ENCODE assay signal across 9 cellular contexts in genomic region chr1:32349211-32349708, GRCh38. TPM values are rescaled to one million over a fixed set of nuclear protein-coding genes. Genes with fewer than 3 reads are reported as not detected.
DNase-seq lines count a peak whose midpoint lies in the region; ATAC-seq, FAIRE-seq and TF ChIP-seq lines count a peak whose summit lies in the region.
"Had no signal": no experiment of that assay in that cellular context is flagged by ENCODE, and none has a peak within 500 bp of the region (broad histone marks: within the 10 kb centered on the region; RNA-seq: fewer than 3 reads in every experiment).

No MANE protein-coding gene starts in this region.

- no peak for TF ChIP-seq RAD21 in HepG2 (CRISPR knock-in tag; IDR thresholded peaks at IDR 0.05)

- H3K9ac ChIP-seq in HepG2 (ENCODE audit: insufficient read depth, low read depth, low read length) = peak overlapping the region; percentile 19

- CTCF ChIA-PET in HepG2 (lab: Yijun Ruan, JAX; ENCODE audit: low intra/inter-chr PET ratio, low total read pairs) = no interaction called here

- TF ChIP-seq EP300 in HepG2 (IDR thresholded peaks at IDR 0.05; ENCODE audit: low read depth in 2 of 2, low read length in 2 of 2) (no peak), HepG2 (CRISPR knock-in tag; IDR thresholded peaks at IDR 0.05; ENCODE audit: borderline replicate concordance) (no peak)

- H3K9me3 ChIP-seq in HepG2 (ENCODE audit: low read length) = no peaks in the 10 kb centered on the region
- no peaks in the 10 kb centered on the region for H3K9me3 ChIP-seq in small intestine (ENCODE audit: control insufficient read depth, low read depth)

- intact Hi-C loops in HepG2 (cut with micrococcal nuclease; ENCODE audit: unreplicated experiment) = no loop called here

- H3K27me3 ChIP-seq in HepG2 (ENCODE audit: control insufficient read depth in 1 of 2, insufficient read depth in 2 of 2, low read length in 2 of 2) (no peaks in the 10 kb centered on the region), small intestine (ENCODE audit: control insufficient read depth in 2 of 2, insufficient read depth in 2 of 2, low read length in 2 of 2) (no peaks in the 10 kb centered on the region)

- POLR2A ChIA-PET in HepG2 (lab: Yijun Ruan, JAX) = interaction anchor here (10.1 kb wide), 1 partner anchor 11 kb away, joined by 222 read pairs; the partner anchor contains the start of gene MARCKSL1

- WGBS in HepG2 (ENCODE audit: low lambda C conversion rate) = 24% methylated on average over 5 of the region's 8 CpGs
- 53 to 73% (median 65%) methylated on average over 8 of the region's 8 CpGs for WGBS in small intestine, 3 donors

- peaks cover 86% of the 10 kb centered on the region for H3K4me1 ChIP-seq in HepG2 (ENCODE audit: insufficient read depth, low read length)
- H3K4me1 ChIP-seq in small intestine (ENCODE audit: control insufficient read depth in 2 of 2, insufficient read depth in 1 of 2, low read depth in 1 of 2, low read length in 1 of 2) = peaks cover 4 to 9% of the 10 kb centered on the region in 2 donors

- peak; percentile 34 for FAIRE-seq in HepG2 (lab: Jason Lieb, UNC)
- no peak for FAIRE-seq in small intestine (lab: Jason Lieb, UNC)

- in situ Hi-C loops in HepG2 (cut with HindIII; ENCODE audit: extremely low pct_ligation_motif_present, low pct_unique_long_range_greater_than_20kb) = no loop called here

- DNase-seq in AML-193 (lab: John Stamatoyannopoulos, UW) (peak; percentile 67 to 76), KG1 (lab: John Stamatoyannopoulos, UW) (peak; percentile 31), brain pericyte (ENCODE audit: low read depth, low spot score) (peak; percentile 81), HepG2 (ENCODE audit: low spot score) (peak; percentile 74), superior temporal gyrus (ENCODE audit: extremely low spot score) (no peak), small intestine (no peak)
- DNase-seq: activated CD4-positive, CD25-positive, alpha-beta regulatory T cell had no signal

- H3K36me3 ChIP-seq in HepG2 (replicated peaks in 1 of 2; ENCODE audit: control insufficient read depth in 1 of 2, insufficient read depth in 2 of 2, low read length in 2 of 2) (no peaks in the 10 kb centered on the region), small intestine (ENCODE audit: control insufficient read depth in 2 of 2, insufficient read depth in 2 of 2, low read length in 2 of 2) (no peaks in the 10 kb centered on the region)

- H2AFZ ChIP-seq in HepG2 (ENCODE audit: low read length) = no peak overlapping the region

- ATAC-seq in HepG2 = peak; percentile 10
- no peak for ATAC-seq in HG02588 (IDR thresholded peaks at IDR 0.05; ENCODE audit: unreplicated experiment)
- no peak for ATAC-seq in HG03432 (IDR thresholded peaks at IDR 0.05; ENCODE audit: unreplicated experiment)

- no peaks in the 10 kb centered on the region for H3K79me2 ChIP-seq in HepG2 (ENCODE audit: insufficient read depth, low read length)

- no peaks in the 10 kb centered on the region for H4K20me1 ChIP-seq in HepG2 (ENCODE audit: insufficient read depth, low read length)

- no peak for TF ChIP-seq CTCF in HepG2 (CRISPR knock-in tag; IDR thresholded peaks at IDR 0.05)

- peak overlapping the region; percentile 47 for H3K4me2 ChIP-seq in HepG2 (ENCODE audit: low read depth, low read length)

- H3K4me3 ChIP-seq in HepG2 (replicated peaks in 1 of 3; ENCODE audit: insufficient read depth in 1 of 3, low read depth in 2 of 3, low read length in 3 of 3) = no peak overlapping the region
- no peak overlapping the region for H3K4me3 ChIP-seq in small intestine (ENCODE audit: low read depth in 1 of 2, low read length in 2 of 2)

- no peak for TF ChIP-seq POLR2A in HepG2 (IDR thresholded peaks at IDR 0.05; ENCODE audit: insufficient read depth in 1 of 2, low read depth in 2 of 2, low read length in 2 of 2)

- peak overlapping the region; percentile 92 for H3K27ac ChIP-seq in HepG2 (ENCODE audit: extremely low read length, insufficient read depth, low read length)
- H3K27ac ChIP-seq in small intestine (ENCODE audit: low read depth in 1 of 2, low read length in 1 of 2) = peak overlapping the region in 1 of 2 donors; percentile 2

- TSS peak; percentile 41 for BruUV-seq in HepG2 (replicated peaks; lab: Mats Ljungman, UMichigan)

RNA-seq across cellular contexts. Expression of gene FAM229A, which starts 13.0 kb away (rescaled TPM):
- total RNA-seq in HepG2 (2016; rRNA removed; fragmentation: Illumina TruSeq; extraction: Trizol) = 0.31 and 3.2 TPM in 2 replicates
- 0.71 TPM in 1 of 2 replicates, not detected in the other for total RNA-seq in HepG2 (2016; cell fraction: cytosol; rRNA removed; fragmentation: Illumina TruSeq; extraction: Trizol; ENCODE audit: low read depth)
- 0.46 and 3.1 TPM in 2 replicates for total RNA-seq in HepG2 (2016; cell fraction: insoluble cytoplasmic fraction; rRNA removed; fragmentation: Illumina TruSeq; extraction: Trizol)
- total RNA-seq in HepG2 (2016; cell fraction: membrane; rRNA removed; fragmentation: Illumina TruSeq; extraction: Trizol) = 0.12 and 0.65 TPM in 2 replicates
- 3.2 and 5.0 TPM in 2 replicates for total RNA-seq in HepG2 (2016; cell fraction: nucleus; rRNA removed; fragmentation: Illumina TruSeq; extraction: Trizol)
- 17.6 and 21.8 TPM in 2 replicates for polyA plus RNA-seq in HepG2 (2011; rRNA removed)
- 2.4 and 5.1 TPM in 2 replicates for polyA plus RNA-seq in HepG2 (2011; cell fraction: cytosol; rRNA removed)
- polyA plus RNA-seq in HepG2 (2011; cell fraction: nucleus; rRNA removed) = 142 and 179 TPM in 2 replicates
- 7.7 and 16.0 TPM in 2 replicates for polyA plus RNA-seq in HepG2 (2012)
- polyA plus RNA-seq in HepG2 (2016; cell fraction: cytosol; fragmentation: Illumina TruSeq; extraction: Trizol; ENCODE audit: low read depth) = 0.22 and 0.24 TPM in 2 replicates
- 0.81 and 0.98 TPM in 2 replicates for polyA plus RNA-seq in HepG2 (2016; cell fraction: insoluble cytoplasmic fraction; fragmentation: Illumina TruSeq; extraction: Trizol; ENCODE audit: low read depth)
- polyA plus RNA-seq in HepG2 (2016; cell fraction: membrane; fragmentation: Illumina TruSeq; extraction: Trizol; ENCODE audit: low read depth) = 0.13 and 0.55 TPM in 2 replicates
- polyA plus RNA-seq in HepG2 (2016; cell fraction: nucleus; fragmentation: Illumina TruSeq; extraction: Trizol; ENCODE audit: insufficient read depth, low read depth) = 26.3 and 28.4 TPM in 2 replicates
- polyA minus RNA-seq in HepG2 (2011; rRNA and poly(A)+ RNA removed; ENCODE audit: low replicate concordance) = 6.1 and 8.3 TPM in 2 replicates
- 1.3 and 1.8 TPM in 2 replicates for polyA minus RNA-seq in HepG2 (2011; cell fraction: cytosol; rRNA and poly(A)+ RNA removed)
- 16.6 and 17.9 TPM in 2 replicates for polyA minus RNA-seq in HepG2 (2011; cell fraction: nucleus; rRNA and poly(A)+ RNA removed)
- polyA plus RNA-seq in small intestine = 10 to 100 TPM in 2 of 3 donors, 1 to 10 TPM in 1; 4.9 to 69.8 (median 44.9) TPM

RNA-seq across cellular contexts. Expression of gene TSSK3, which starts 13.1 kb away (rescaled TPM):
- 0.62 and 1.0 TPM in 2 replicates for total RNA-seq in HepG2 (2016; rRNA removed; fragmentation: Illumina TruSeq; extraction: Trizol)
- not detected in 2 replicates for total RNA-seq in HepG2 (2016; cell fraction: cytosol; rRNA removed; fragmentation: Illumina TruSeq; extraction: Trizol; ENCODE audit: low read depth)
- 2.0 TPM in 1 of 2 replicates, not detected in the other for total RNA-seq in HepG2 (2016; cell fraction: insoluble cytoplasmic fraction; rRNA removed; fragmentation: Illumina TruSeq; extraction: Trizol)
- total RNA-seq in HepG2 (2016; cell fraction: membrane; rRNA removed; fragmentation: Illumina TruSeq; extraction: Trizol) = 0.53 TPM in 1 of 2 replicates, not detected in the other
- total RNA-seq in HepG2 (2016; cell fraction: nucleus; rRNA removed; fragmentation: Illumina TruSeq; extraction: Trizol) = 0.85 and 3.2 TPM in 2 replicates
- polyA plus RNA-seq in HepG2 (2011; rRNA removed) (1.1 and 2.0 TPM in 2 replicates), small intestine (under 1 TPM in 2 of 3 donors, not detected in 1; 0.45 to 0.48 TPM)
- polyA plus RNA-seq in HepG2 (2011; cell fraction: cytosol; rRNA removed) = 0.31 and 0.35 TPM in 2 replicates
- polyA plus RNA-seq in HepG2 (2011; cell fraction: nucleus; rRNA removed) = 5.2 and 6.5 TPM in 2 replicates
- polyA plus RNA-seq in HepG2 (2012) = 5.4 and 6.5 TPM in 2 replicates
- polyA plus RNA-seq in HepG2 (2016; cell fraction: cytosol; fragmentation: Illumina TruSeq; extraction: Trizol; ENCODE audit: low read depth) = not detected in 2 replicates
- polyA plus RNA-seq in HepG2 (2016; cell fraction: insoluble cytoplasmic fraction; fragmentation: Illumina TruSeq; extraction: Trizol; ENCODE audit: low read depth) = 0.23 TPM in 1 of 2 replicates, not detected in the other
- polyA plus RNA-seq in HepG2 (2016; cell fraction: membrane; fragmentation: Illumina TruSeq; extraction: Trizol; ENCODE audit: low read depth) = 0.43 TPM in 1 of 2 replicates, not detected in the other
- polyA plus RNA-seq in HepG2 (2016; cell fraction: nucleus; fragmentation: Illumina TruSeq; extraction: Trizol; ENCODE audit: insufficient read depth, low read depth) = 3.9 TPM in 2 replicates
- 1.1 and 2.7 TPM in 2 replicates for polyA minus RNA-seq in HepG2 (2011; rRNA and poly(A)+ RNA removed; ENCODE audit: low replicate concordance)
- polyA minus RNA-seq in HepG2 (2011; cell fraction: cytosol; rRNA and poly(A)+ RNA removed) = not detected in 2 replicates
- polyA minus RNA-seq in HepG2 (2011; cell fraction: nucleus; rRNA and poly(A)+ RNA removed) = 2.3 and 3.6 TPM in 2 replicates

RNA-seq across cellular contexts. Expression of gene MARCKSL1, which starts 13.2 kb away (rescaled TPM):
- total RNA-seq in HepG2 (2016; rRNA removed; fragmentation: Illumina TruSeq; extraction: Trizol) = 81.9 and 85.1 TPM in 2 replicates
- total RNA-seq in HepG2 (2016; cell fraction: cytosol; rRNA removed; fragmentation: Illumina TruSeq; extraction: Trizol; ENCODE audit: low read depth) = 39.3 and 48.2 TPM in 2 replicates
- total RNA-seq in HepG2 (2016; cell fraction: insoluble cytoplasmic fraction; rRNA removed; fragmentation: Illumina TruSeq; extraction: Trizol) = 79.9 and 80.4 TPM in 2 replicates
- 99.4 and 121 TPM in 2 replicates for total RNA-seq in HepG2 (2016; cell fraction: membrane; rRNA removed; fragmentation: Illumina TruSeq; extraction: Trizol)
- total RNA-seq in HepG2 (2016; cell fraction: nucleus; rRNA removed; fragmentation: Illumina TruSeq; extraction: Trizol) = 41.2 and 48.0 TPM in 2 replicates
- polyA plus RNA-seq in HepG2 (2011; rRNA removed) (134 and 155 TPM in 2 replicates), small intestine (100 to 1,000 TPM in 1 of 3 donors, 10 to 100 TPM in 2; 55.9 to 132 (median 56.7) TPM)
- 175 and 198 TPM in 2 replicates for polyA plus RNA-seq in HepG2 (2011; cell fraction: cytosol; rRNA removed)
- 42.9 and 54.2 TPM in 2 replicates for polyA plus RNA-seq in HepG2 (2011; cell fraction: nucleus; rRNA removed)
- 93.4 and 110 TPM in 2 replicates for polyA plus RNA-seq in HepG2 (2012)
- polyA plus RNA-seq in HepG2 (2016; cell fraction: cytosol; fragmentation: Illumina TruSeq; extraction: Trizol; ENCODE audit: low read depth) = 130 and 155 TPM in 2 replicates
- 249 and 301 TPM in 2 replicates for polyA plus RNA-seq in HepG2 (2016; cell fraction: insoluble cytoplasmic fraction; fragmentation: Illumina TruSeq; extraction: Trizol; ENCODE audit: low read depth)
- polyA plus RNA-seq in HepG2 (2016; cell fraction: membrane; fragmentation: Illumina TruSeq; extraction: Trizol; ENCODE audit: low read depth) = 253 and 267 TPM in 2 replicates
- polyA plus RNA-seq in HepG2 (2016; cell fraction: nucleus; fragmentation: Illumina TruSeq; extraction: Trizol; ENCODE audit: insufficient read depth, low read depth) = 142 and 146 TPM in 2 replicates
- 31.7 and 183 TPM in 2 replicates for polyA minus RNA-seq in HepG2 (2011; rRNA and poly(A)+ RNA removed; ENCODE audit: low replicate concordance)
- 56.3 and 59.3 TPM in 2 replicates for polyA minus RNA-seq in HepG2 (2011; cell fraction: cytosol; rRNA and poly(A)+ RNA removed)
- polyA minus RNA-seq in HepG2 (2011; cell fraction: nucleus; rRNA and poly(A)+ RNA removed) = 34.6 and 44.4 TPM in 2 replicates

RNA-seq across cellular contexts. Expression of gene BSDC1, which starts 45.0 kb away (rescaled TPM):
- total RNA-seq in HepG2 (2016; rRNA removed; fragmentation: Illumina TruSeq; extraction: Trizol) = 33.2 and 40.3 TPM in 2 replicates
- total RNA-seq in HepG2 (2016; cell fraction: cytosol; rRNA removed; fragmentation: Illumina TruSeq; extraction: Trizol; ENCODE audit: low read depth) = 10.7 and 10.9 TPM in 2 replicates
- total RNA-seq in HepG2 (2016; cell fraction: insoluble cytoplasmic fraction; rRNA removed; fragmentation: Illumina TruSeq; extraction: Trizol) = 35.8 and 41.1 TPM in 2 replicates
- total RNA-seq in HepG2 (2016; cell fraction: membrane; rRNA removed; fragmentation: Illumina TruSeq; extraction: Trizol) = 15.7 and 16.3 TPM in 2 replicates
- 35.4 and 45.5 TPM in 2 replicates for total RNA-seq in HepG2 (2016; cell fraction: nucleus; rRNA removed; fragmentation: Illumina TruSeq; extraction: Trizol)
- 64.2 and 81.8 TPM in 2 replicates for polyA plus RNA-seq in HepG2 (2011; rRNA removed)
- 39.7 and 41.1 TPM in 2 replicates for polyA plus RNA-seq in HepG2 (2011; cell fraction: cytosol; rRNA removed)
- 145 and 160 TPM in 2 replicates for polyA plus RNA-seq in HepG2 (2011; cell fraction: nucleus; rRNA removed)
- 41.1 and 50.3 TPM in 2 replicates for polyA plus RNA-seq in HepG2 (2012)
- polyA plus RNA-seq in HepG2 (2016; cell fraction: cytosol; fragmentation: Illumina TruSeq; extraction: Trizol; ENCODE audit: low read depth) = 2.1 and 2.8 TPM in 2 replicates
- 28.1 and 29.2 TPM in 2 replicates for polyA plus RNA-seq in HepG2 (2016; cell fraction: insoluble cytoplasmic fraction; fragmentation: Illumina TruSeq; extraction: Trizol; ENCODE audit: low read depth)
- polyA plus RNA-seq in HepG2 (2016; cell fraction: membrane; fragmentation: Illumina TruSeq; extraction: Trizol; ENCODE audit: low read depth) = 5.8 and 6.2 TPM in 2 replicates
- 54.5 and 62.2 TPM in 2 replicates for polyA plus RNA-seq in HepG2 (2016; cell fraction: nucleus; fragmentation: Illumina TruSeq; extraction: Trizol; ENCODE audit: insufficient read depth, low read depth)
- 42.3 and 46.5 TPM in 2 replicates for polyA minus RNA-seq in HepG2 (2011; rRNA and poly(A)+ RNA removed; ENCODE audit: low replicate concordance)
- polyA minus RNA-seq in HepG2 (2011; cell fraction: cytosol; rRNA and poly(A)+ RNA removed) = 22.8 and 24.4 TPM in 2 replicates
- polyA minus RNA-seq in HepG2 (2011; cell fraction: nucleus; rRNA and poly(A)+ RNA removed) = 68.5 and 83.3 TPM in 2 replicates
- polyA plus RNA-seq in small intestine = 10 to 100 TPM; 38.5 to 39.7 (median 39.1) TPM

RNA-seq across cellular contexts. Expression of gene HDAC1, which starts 57.4 kb away (rescaled TPM):
- total RNA-seq in HepG2 (2016; rRNA removed; fragmentation: Illumina TruSeq; extraction: Trizol) = 93.5 and 109 TPM in 2 replicates
- total RNA-seq in HepG2 (2016; cell fraction: cytosol; rRNA removed; fragmentation: Illumina TruSeq; extraction: Trizol; ENCODE audit: low read depth) = 18.6 and 19.6 TPM in 2 replicates
- 97.8 and 111 TPM in 2 replicates for total RNA-seq in HepG2 (2016; cell fraction: insoluble cytoplasmic fraction; rRNA removed; fragmentation: Illumina TruSeq; extraction: Trizol)
- total RNA-seq in HepG2 (2016; cell fraction: membrane; rRNA removed; fragmentation: Illumina TruSeq; extraction: Trizol) = 26.5 and 28.5 TPM in 2 replicates
- total RNA-seq in HepG2 (2016; cell fraction: nucleus; rRNA removed; fragmentation: Illumina TruSeq; extraction: Trizol) = 69.7 and 73.3 TPM in 2 replicates
- polyA plus RNA-seq in HepG2 (2011; rRNA removed) (189 and 190 TPM in 2 replicates), small intestine (100 to 1,000 TPM in 2 of 3 donors, 10 to 100 TPM in 1; 87.0 to 116 (median 107) TPM)
- 126 and 169 TPM in 2 replicates for polyA plus RNA-seq in HepG2 (2011; cell fraction: cytosol; rRNA removed)
- 278 and 321 TPM in 2 replicates for polyA plus RNA-seq in HepG2 (2011; cell fraction: nucleus; rRNA removed)
- polyA plus RNA-seq in HepG2 (2012) = 146 and 207 TPM in 2 replicates
- 9.8 and 9.9 TPM in 2 replicates for polyA plus RNA-seq in HepG2 (2016; cell fraction: cytosol; fragmentation: Illumina TruSeq; extraction: Trizol; ENCODE audit: low read depth)
- polyA plus RNA-seq in HepG2 (2016; cell fraction: insoluble cytoplasmic fraction; fragmentation: Illumina TruSeq; extraction: Trizol; ENCODE audit: low read depth) = 105 and 112 TPM in 2 replicates
- polyA plus RNA-seq in HepG2 (2016; cell fraction: membrane; fragmentation: Illumina TruSeq; extraction: Trizol; ENCODE audit: low read depth) = 15.6 and 18.2 TPM in 2 replicates
- 128 and 133 TPM in 2 replicates for polyA plus RNA-seq in HepG2 (2016; cell fraction: nucleus; fragmentation: Illumina TruSeq; extraction: Trizol; ENCODE audit: insufficient read depth, low read depth)
- 165 and 166 TPM in 2 replicates for polyA minus RNA-seq in HepG2 (2011; rRNA and poly(A)+ RNA removed; ENCODE audit: low replicate concordance)
- 54.2 and 56.9 TPM in 2 replicates for polyA minus RNA-seq in HepG2 (2011; cell fraction: cytosol; rRNA and poly(A)+ RNA removed)
- polyA minus RNA-seq in HepG2 (2011; cell fraction: nucleus; rRNA and poly(A)+ RNA removed) = 145 and 189 TPM in 2 replicates

Comparison
In these comparisons a context has a peak if more than half of its experiments do, and no peak if none do; other contexts are left out.
1. DNase-seq: peak in AML-193 (2 of 2), KG1 (single experiment), brain pericyte (single experiment) and HepG2 (single experiment); none in superior temporal gyrus (single experiment) and small intestine (single experiment).